ENCODE assay signal across 28 cellular contexts in the genomic region with DNA sequence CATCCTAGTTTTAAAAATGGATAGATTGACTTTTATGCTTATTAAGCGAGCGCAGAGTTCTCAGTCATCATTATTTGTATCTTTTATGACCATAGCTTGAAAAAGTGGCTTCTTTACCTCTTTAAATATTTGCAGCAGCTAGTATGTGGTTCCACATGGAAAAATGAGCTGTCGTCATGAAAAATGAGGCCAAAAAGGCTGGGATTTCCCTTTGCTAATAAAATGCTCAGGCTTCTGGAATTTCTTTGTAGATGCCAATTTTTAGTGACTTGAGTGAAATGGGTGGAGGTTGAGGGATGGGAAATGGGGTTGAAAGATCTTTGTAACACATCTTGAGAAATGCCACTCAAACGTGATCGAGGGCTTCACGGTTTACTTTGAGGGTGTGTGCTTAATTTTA. TPM values are rescaled to one million over a fixed set of nuclear protein-coding genes. Genes with fewer than 3 reads are reported as not detected.
DNase-seq lines count a peak whose midpoint lies in the region; ATAC-seq, FAIRE-seq and TF ChIP-seq lines count a peak whose summit lies in the region.
"Had no signal": no experiment of that assay in that cellular context is flagged by ENCODE, and none has a peak within 500 bp of the region (broad histone marks: within the 10 kb centered on the region; RNA-seq: fewer than 3 reads in every experiment).

No MANE protein-coding gene starts in this region.

- DNase-seq in A549 (ENCODE audit: low read depth in 1 of 2, low spot score in 1 of 2) = no peak
- no peak for DNase-seq in brain microvascular endothelial cell
- DNase-seq in kidney tubule cell (ENCODE audit: low spot score) = peak; percentile 35
- no peak for DNase-seq in activated gamma-delta T cell (lab: John Stamatoyannopoulos, UW)
- DNase-seq in NCI-H1417 (lab: John Stamatoyannopoulos, UW) = no peak
- no peak for DNase-seq in iPS-NIHi11 (ENCODE audit: low spot score)
- DNase-seq in dorsolateral prefrontal cortex = no peak
- DNase-seq: activated CD4-positive, alpha-beta T cell treated with anti-CD3 and anti-CD28 coated beads, Interleukin-2, amount 50 U/mL, for 4 hours; activated CD8-positive, alpha-beta memory T cell treated with anti-CD3 and anti-CD28 coated beads, Interleukin-2, amount 50 U/mL, for 48 hours; DMS79; effector memory CD8-positive, alpha-beta T cell; kidney; NCI-H1048; NCI-H187; NCI-H69; RPMI8226; stimulated activated CD4-positive, alpha-beta T cell treated with anti-CD3 and anti-CD28 coated beads, Interleukin-15, amount 100 ng/mL, for 24 hours; stimulated activated naive CD8-positive, alpha-beta T cell treated with anti-CD3 and anti-CD28 coated beads, Interleukin-15, amount 100 ng/mL, for 72 hours had no signal

- POLR2A ChIA-PET in A549 (lab: Yijun Ruan, JAX) = no interaction called here

- intact Hi-C loops in dorsolateral prefrontal cortex (cut with DNase I) = no loop called here

- 0 out of 3 replicates have a peak overlapping the region, but pooled peaks have one; percentile 12 for H3K4me2 ChIP-seq in A549

- TF ChIP-seq EP300 in A549 (IDR thresholded peaks at IDR 0.05) (no peak), Ishikawa (IDR thresholded peaks at IDR 0.05; ENCODE audit: borderline replicate concordance) (no peak)

- TF ChIP-seq POLR2A in A549 (IDR thresholded peaks at IDR 0.05; ENCODE audit: low read length) = no peak

- H3K36me3 ChIP-seq in brain microvascular endothelial cell (replicated peaks) = peaks cover 65% of the 10 kb centered on the region

- 63% methylated on average over 6 of the region's 6 CpGs for WGBS in A549 (ENCODE audit: missing lambda C conversion rate)

- no peaks in the 10 kb centered on the region for H3K9me3 ChIP-seq in A549
- H3K9me3 ChIP-seq: tibial nerve had no signal

- H3K4me3 ChIP-seq in A549 = no peak overlapping the region
- H3K4me3 ChIP-seq in brain microvascular endothelial cell (ENCODE audit: low read depth, low read length) = no peak overlapping the region
- H3K4me3 ChIP-seq in dorsolateral prefrontal cortex = no peak overlapping the region
- H3K4me3 ChIP-seq: GM12878, lung, tibial nerve had no signal

- FAIRE-seq in A549 (lab: Jason Lieb, UNC) = no peak
- FAIRE-seq: colon, GM12878, kidney had no signal

- CTCF ChIA-PET in A549 (lab: Yijun Ruan, JAX) = interaction anchor here (1.9 to 2.7 kb wide), 2 partner anchors 168 to 205 kb away, joined by 8 to 10 read pairs; no protein-coding TSS in a partner anchor

- TF ChIP-seq CTCF in A549 (IDR thresholded peaks at IDR 0.05) (no peak), brain microvascular endothelial cell (IDR thresholded peaks at IDR 0.05; ENCODE audit: low read depth, low read length, missing control alignments) (no peak), dorsolateral prefrontal cortex (IDR thresholded peaks at IDR 0.05 in 54 of 56, conservative IDR thresholded peaks at IDR 0.05 in 2 of 56; ENCODE audit: low read depth in 1 of 56, partially characterized antibody in 56 of 56) (no peak)

- in situ Hi-C loops in brain microvascular endothelial cell (cut with HindIII; ENCODE audit: low pct_ligation_motif_present, low sequenced_read_pairs) = no loop called here

- peaks cover 76% of the 10 kb centered on the region for H3K4me1 ChIP-seq in A549

- no peaks in the 10 kb centered on the region for H3K27me3 ChIP-seq in brain microvascular endothelial cell (replicated peaks)
- H3K27me3 ChIP-seq in dorsolateral prefrontal cortex = no peaks in the 10 kb centered on the region
- H3K27me3 ChIP-seq: tibial nerve had no signal

- ATAC-seq in A549 = no peak
- ATAC-seq: effector memory CD8-positive, alpha-beta T cell; esophagus mucosa; GM12878; HCT116; sciatic nerve; stimulated activated naive CD8-positive, alpha-beta T cell treated with anti-CD3 and anti-CD28 coated beads, Interleukin-15, amount 100 ng/mL, for 72 hours had no signal

- TF ChIP-seq RAD21 in A549 (conservative IDR thresholded peaks at IDR 0.05 in 1 of 2, IDR thresholded peaks at IDR 0.05 in 1 of 2) = no peak
- no peak for TF ChIP-seq RAD21 in Ishikawa (IDR thresholded peaks at IDR 0.05; ENCODE audit: low read depth)

- H3K27ac ChIP-seq in A549 (peak overlapping the region in 1 of 2 experiments; percentile 69; a peak in 3 of 6 replicates), brain microvascular endothelial cell (peak overlapping the region; percentile 2), dorsolateral prefrontal cortex (no peak overlapping the region)
- H3K27ac ChIP-seq: 22Rv1, HL-60, tibial nerve had no signal

TF ChIP-seq in A549, 52 proteins besides CTCF, POLR2A, EP300 and RAD21:
- TF ChIP-seq GATA3 (IDR thresholded peaks at IDR 0.05; ENCODE audit: borderline replicate concordance) (peak; percentile 14; the same call in 1 of the 2 replicates), NPAS2 (CRISPR knock-in tag; IDR thresholded peaks at IDR 0.05; ENCODE audit: borderline replicate concordance) (no peak), ZSCAN20 (CRISPR knock-in tag; IDR thresholded peaks at IDR 0.05) (no peak), KDM5A (IDR thresholded peaks at IDR 0.05) (no peak), CHD2 (IDR thresholded peaks at IDR 0.05; ENCODE audit: low read length, partially characterized antibody) (no peak), ESRRA (IDR thresholded peaks at IDR 0.05; ENCODE audit: borderline replicate concordance, low read length) (no peak), CHD4 (IDR thresholded peaks at IDR 0.05; ENCODE audit: borderline replicate concordance) (no peak)
- TF ChIP-seq, protein P1, sequence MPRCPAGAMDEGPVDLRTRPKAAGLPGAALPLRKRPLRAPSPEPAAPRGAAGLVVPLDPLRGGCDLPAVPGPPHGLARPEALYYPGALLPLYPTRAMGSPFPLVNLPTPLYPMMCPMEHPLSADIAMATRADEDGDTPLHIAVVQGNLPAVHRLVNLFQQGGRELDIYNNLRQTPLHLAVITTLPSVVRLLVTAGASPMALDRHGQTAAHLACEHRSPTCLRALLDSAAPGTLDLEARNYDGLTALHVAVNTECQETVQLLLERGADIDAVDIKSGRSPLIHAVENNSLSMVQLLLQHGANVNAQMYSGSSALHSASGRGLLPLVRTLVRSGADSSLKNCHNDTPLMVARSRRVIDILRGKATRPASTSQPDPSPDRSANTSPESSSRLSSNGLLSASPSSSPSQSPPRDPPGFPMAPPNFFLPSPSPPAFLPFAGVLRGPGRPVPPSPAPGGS (IDR thresholded peaks at IDR 0.05) = no peak

TF ChIP-seq in Ishikawa, 13 proteins besides CTCF, POLR2A, EP300 and RAD21:
- TF ChIP-seq ZBTB7A (IDR thresholded peaks at IDR 0.05; ENCODE audit: low read depth) (no peak), NFIC (IDR thresholded peaks at IDR 0.05) (0 out of 2 replicates have a peak, but pooled peaks have one; percentile 13), TCF12 (IDR thresholded peaks at IDR 0.05; ENCODE audit: low read depth) (no peak), REST (IDR thresholded peaks at IDR 0.05; ENCODE audit: low read depth) (no peak)
- TF ChIP-seq, protein P2, sequence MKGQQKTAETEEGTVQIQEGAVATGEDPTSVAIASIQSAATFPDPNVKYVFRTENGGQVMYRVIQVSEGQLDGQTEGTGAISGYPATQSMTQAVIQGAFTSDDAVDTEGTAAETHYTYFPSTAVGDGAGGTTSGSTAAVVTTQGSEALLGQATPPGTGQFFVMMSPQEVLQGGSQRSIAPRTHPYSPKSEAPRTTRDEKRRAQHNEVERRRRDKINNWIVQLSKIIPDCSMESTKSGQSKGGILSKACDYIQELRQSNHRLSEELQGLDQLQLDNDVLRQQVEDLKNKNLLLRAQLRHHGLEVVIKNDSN (IDR thresholded peaks at IDR 0.05) = no peak

RNA-seq across cellular contexts. Expression of gene RAI14, which starts 35.2 kb away (rescaled TPM):
- polyA plus RNA-seq in A549 (2011; rRNA removed) (97.7 and 113 TPM in 2 replicates), A549 (2017; fragmentation: RNase III; extraction: RNeasy Plus Mini Kit Qiagen cat#74134 plus additional on column Dnase treatment) (71.9 to 76.7 TPM (median 75.3 TPM) in 3 replicates)
- 65.8 and 66.3 TPM in 2 replicates for polyA plus RNA-seq in A549 (2012; cell fraction: cytosol; rRNA removed)
- polyA plus RNA-seq in A549 (2012; cell fraction: nucleus; rRNA removed) = 39.6 and 43.3 TPM in 2 replicates
- 168 and 240 TPM in 2 replicates for polyA minus RNA-seq in A549 (2011; rRNA and poly(A)+ RNA removed)
- 10 to 100 TPM in 88 of 120 experiments, 1 to 10 TPM in 32; 5.6 to 30.9 (median 12.5) TPM for total RNA-seq in dorsolateral prefrontal cortex
